Comparison of ENCODE assay signal across 1 cellular context in the genomic region with DNA sequence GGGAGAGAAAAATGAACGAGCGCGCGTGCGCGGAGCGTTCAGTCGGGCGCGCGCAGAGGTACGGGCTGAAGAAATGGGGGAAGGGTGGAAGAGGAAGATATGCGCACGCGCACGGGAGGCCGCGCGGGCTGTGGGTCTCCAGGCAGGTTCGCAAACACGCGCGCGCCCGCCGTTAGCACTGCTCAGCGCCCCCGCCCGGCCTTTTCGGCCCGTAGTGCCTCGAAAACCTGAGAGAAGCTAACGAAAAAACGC.
TF ChIP-seq lines count a peak whose summit lies in the region.

No MANE protein-coding gene starts in this region.

TF ChIP-seq in WTC11, 78 proteins besides CTCF, POLR2A, EP300 and RAD21 (continued from another document):
- TF ChIP-seq, protein P1, sequence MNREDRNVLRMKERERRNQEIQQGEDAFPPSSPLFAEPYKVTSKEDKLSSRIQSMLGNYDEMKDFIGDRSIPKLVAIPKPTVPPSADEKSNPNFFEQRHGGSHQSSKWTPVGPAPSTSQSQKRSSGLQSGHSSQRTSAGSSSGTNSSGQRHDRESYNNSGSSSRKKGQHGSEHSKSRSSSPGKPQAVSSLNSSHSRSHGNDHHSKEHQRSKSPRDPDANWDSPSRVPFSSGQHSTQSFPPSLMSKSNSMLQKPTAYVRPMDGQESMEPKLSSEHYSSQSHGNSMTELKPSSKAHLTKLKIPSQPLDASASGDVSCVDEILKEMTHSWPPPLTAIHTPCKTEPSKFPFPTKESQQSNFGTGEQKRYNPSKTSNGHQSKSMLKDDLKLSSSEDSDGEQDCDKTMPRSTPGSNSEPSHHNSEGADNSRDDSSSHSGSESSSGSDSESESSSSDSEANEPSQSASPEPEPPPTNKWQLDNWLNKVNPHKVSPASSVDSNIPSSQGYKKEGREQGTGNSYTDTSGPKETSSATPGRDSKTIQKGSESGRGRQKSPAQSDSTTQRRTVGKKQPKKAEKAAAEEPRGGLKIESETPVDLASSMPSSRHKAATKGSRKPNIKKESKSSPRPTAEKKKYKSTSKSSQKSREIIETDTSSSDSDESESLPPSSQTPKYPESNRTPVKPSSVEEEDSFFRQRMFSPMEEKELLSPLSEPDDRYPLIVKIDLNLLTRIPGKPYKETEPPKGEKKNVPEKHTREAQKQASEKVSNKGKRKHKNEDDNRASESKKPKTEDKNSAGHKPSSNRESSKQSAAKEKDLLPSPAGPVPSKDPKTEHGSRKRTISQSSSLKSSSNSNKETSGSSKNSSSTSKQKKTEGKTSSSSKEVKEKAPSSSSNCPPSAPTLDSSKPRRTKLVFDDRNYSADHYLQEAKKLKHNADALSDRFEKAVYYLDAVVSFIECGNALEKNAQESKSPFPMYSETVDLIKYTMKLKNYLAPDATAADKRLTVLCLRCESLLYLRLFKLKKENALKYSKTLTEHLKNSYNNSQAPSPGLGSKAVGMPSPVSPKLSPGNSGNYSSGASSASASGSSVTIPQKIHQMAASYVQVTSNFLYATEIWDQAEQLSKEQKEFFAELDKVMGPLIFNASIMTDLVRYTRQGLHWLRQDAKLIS (CRISPR knock-in tag; IDR thresholded peaks at IDR 0.05; ENCODE audit: borderline replicate concordance) = no peak
- TF ChIP-seq HMGA2 (CRISPR knock-in tag; IDR thresholded peaks at IDR 0.05) (no peak), CREM (CRISPR knock-in tag; IDR thresholded peaks at IDR 0.05) (no peak), NFE2L1 (CRISPR knock-in tag; IDR thresholded peaks at IDR 0.05) (no peak), FOXP1 (CRISPR knock-in tag; IDR thresholded peaks at IDR 0.05; ENCODE audit: borderline replicate concordance) (no peak; the same call in 1 of the 2 replicates), NFYB (CRISPR knock-in tag; conservative IDR thresholded peaks at IDR 0.05; ENCODE audit: low read depth) (no peak), TEAD1 (CRISPR knock-in tag; IDR thresholded peaks at IDR 0.05) (no peak), ZNF121 (CRISPR knock-in tag; IDR thresholded peaks at IDR 0.05) (no peak), SMAD4 (CRISPR knock-in tag; IDR thresholded peaks at IDR 0.05) (no peak), ELF4 (CRISPR knock-in tag; IDR thresholded peaks at IDR 0.05; ENCODE audit: low read depth) (no peak), IRF2 (CRISPR knock-in tag; IDR thresholded peaks at IDR 0.05; ENCODE audit: borderline replicate concordance, low read depth) (no peak), ZNF263 (CRISPR knock-in tag; IDR thresholded peaks at IDR 0.05; ENCODE audit: low read depth) (no peak), FOXK1 (CRISPR knock-in tag; IDR thresholded peaks at IDR 0.05) (no peak), ZNF138 (CRISPR knock-in tag; conservative IDR thresholded peaks at IDR 0.05) (no peak), MXD4 (CRISPR knock-in tag; IDR thresholded peaks at IDR 0.05; ENCODE audit: borderline replicate concordance) (no peak)
- TF ChIP-seq, protein P2, sequence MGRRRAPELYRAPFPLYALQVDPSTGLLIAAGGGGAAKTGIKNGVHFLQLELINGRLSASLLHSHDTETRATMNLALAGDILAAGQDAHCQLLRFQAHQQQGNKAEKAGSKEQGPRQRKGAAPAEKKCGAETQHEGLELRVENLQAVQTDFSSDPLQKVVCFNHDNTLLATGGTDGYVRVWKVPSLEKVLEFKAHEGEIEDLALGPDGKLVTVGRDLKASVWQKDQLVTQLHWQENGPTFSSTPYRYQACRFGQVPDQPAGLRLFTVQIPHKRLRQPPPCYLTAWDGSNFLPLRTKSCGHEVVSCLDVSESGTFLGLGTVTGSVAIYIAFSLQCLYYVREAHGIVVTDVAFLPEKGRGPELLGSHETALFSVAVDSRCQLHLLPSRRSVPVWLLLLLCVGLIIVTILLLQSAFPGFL (CRISPR knock-in tag; IDR thresholded peaks at IDR 0.05; ENCODE audit: borderline replicate concordance) = no peak
- TF ChIP-seq, protein P3, sequence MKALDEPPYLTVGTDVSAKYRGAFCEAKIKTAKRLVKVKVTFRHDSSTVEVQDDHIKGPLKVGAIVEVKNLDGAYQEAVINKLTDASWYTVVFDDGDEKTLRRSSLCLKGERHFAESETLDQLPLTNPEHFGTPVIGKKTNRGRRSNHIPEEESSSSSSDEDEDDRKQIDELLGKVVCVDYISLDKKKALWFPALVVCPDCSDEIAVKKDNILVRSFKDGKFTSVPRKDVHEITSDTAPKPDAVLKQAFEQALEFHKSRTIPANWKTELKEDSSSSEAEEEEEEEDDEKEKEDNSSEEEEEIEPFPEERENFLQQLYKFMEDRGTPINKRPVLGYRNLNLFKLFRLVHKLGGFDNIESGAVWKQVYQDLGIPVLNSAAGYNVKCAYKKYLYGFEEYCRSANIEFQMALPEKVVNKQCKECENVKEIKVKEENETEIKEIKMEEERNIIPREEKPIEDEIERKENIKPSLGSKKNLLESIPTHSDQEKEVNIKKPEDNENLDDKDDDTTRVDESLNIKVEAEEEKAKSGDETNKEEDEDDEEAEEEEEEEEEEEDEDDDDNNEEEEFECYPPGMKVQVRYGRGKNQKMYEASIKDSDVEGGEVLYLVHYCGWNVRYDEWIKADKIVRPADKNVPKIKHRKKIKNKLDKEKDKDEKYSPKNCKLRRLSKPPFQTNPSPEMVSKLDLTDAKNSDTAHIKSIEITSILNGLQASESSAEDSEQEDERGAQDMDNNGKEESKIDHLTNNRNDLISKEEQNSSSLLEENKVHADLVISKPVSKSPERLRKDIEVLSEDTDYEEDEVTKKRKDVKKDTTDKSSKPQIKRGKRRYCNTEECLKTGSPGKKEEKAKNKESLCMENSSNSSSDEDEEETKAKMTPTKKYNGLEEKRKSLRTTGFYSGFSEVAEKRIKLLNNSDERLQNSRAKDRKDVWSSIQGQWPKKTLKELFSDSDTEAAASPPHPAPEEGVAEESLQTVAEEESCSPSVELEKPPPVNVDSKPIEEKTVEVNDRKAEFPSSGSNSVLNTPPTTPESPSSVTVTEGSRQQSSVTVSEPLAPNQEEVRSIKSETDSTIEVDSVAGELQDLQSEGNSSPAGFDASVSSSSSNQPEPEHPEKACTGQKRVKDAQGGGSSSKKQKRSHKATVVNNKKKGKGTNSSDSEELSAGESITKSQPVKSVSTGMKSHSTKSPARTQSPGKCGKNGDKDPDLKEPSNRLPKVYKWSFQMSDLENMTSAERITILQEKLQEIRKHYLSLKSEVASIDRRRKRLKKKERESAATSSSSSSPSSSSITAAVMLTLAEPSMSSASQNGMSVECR (CRISPR knock-in tag; IDR thresholded peaks at IDR 0.05; ENCODE audit: borderline replicate concordance) = no peak
- TF ChIP-seq, protein P4, sequence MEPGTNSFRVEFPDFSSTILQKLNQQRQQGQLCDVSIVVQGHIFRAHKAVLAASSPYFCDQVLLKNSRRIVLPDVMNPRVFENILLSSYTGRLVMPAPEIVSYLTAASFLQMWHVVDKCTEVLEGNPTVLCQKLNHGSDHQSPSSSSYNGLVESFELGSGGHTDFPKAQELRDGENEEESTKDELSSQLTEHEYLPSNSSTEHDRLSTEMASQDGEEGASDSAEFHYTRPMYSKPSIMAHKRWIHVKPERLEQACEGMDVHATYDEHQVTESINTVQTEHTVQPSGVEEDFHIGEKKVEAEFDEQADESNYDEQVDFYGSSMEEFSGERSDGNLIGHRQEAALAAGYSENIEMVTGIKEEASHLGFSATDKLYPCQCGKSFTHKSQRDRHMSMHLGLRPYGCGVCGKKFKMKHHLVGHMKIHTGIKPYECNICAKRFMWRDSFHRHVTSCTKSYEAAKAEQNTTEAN (CRISPR knock-in tag; IDR thresholded peaks at IDR 0.05) = no peak
- TF ChIP-seq, protein P5, sequence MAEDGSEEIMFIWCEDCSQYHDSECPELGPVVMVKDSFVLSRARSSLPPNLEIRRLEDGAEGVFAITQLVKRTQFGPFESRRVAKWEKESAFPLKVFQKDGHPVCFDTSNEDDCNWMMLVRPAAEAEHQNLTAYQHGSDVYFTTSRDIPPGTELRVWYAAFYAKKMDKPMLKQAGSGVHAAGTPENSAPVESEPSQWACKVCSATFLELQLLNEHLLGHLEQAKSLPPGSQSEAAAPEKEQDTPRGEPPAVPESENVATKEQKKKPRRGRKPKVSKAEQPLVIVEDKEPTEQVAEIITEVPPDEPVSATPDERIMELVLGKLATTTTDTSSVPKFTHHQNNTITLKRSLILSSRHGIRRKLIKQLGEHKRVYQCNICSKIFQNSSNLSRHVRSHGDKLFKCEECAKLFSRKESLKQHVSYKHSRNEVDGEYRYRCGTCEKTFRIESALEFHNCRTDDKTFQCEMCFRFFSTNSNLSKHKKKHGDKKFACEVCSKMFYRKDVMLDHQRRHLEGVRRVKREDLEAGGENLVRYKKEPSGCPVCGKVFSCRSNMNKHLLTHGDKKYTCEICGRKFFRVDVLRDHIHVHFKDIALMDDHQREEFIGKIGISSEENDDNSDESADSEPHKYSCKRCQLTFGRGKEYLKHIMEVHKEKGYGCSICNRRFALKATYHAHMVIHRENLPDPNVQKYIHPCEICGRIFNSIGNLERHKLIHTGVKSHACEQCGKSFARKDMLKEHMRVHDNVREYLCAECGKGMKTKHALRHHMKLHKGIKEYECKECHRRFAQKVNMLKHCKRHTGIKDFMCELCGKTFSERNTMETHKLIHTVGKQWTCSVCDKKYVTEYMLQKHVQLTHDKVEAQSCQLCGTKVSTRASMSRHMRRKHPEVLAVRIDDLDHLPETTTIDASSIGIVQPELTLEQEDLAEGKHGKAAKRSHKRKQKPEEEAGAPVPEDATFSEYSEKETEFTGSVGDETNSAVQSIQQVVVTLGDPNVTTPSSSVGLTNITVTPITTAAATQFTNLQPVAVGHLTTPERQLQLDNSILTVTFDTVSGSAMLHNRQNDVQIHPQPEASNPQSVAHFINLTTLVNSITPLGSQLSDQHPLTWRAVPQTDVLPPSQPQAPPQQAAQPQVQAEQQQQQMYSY (CRISPR knock-in tag; IDR thresholded peaks at IDR 0.05) = no peak
- TF ChIP-seq, protein P6, sequence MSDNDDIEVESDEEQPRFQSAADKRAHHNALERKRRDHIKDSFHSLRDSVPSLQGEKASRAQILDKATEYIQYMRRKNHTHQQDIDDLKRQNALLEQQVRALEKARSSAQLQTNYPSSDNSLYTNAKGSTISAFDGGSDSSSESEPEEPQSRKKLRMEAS (CRISPR knock-in tag; IDR thresholded peaks at IDR 0.05) = no peak
- TF ChIP-seq, protein P7, sequence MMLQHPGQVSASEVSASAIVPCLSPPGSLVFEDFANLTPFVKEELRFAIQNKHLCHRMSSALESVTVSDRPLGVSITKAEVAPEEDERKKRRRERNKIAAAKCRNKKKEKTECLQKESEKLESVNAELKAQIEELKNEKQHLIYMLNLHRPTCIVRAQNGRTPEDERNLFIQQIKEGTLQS (CRISPR knock-in tag; conservative IDR thresholded peaks at IDR 0.05) = no peak
- TF ChIP-seq, protein P8, sequence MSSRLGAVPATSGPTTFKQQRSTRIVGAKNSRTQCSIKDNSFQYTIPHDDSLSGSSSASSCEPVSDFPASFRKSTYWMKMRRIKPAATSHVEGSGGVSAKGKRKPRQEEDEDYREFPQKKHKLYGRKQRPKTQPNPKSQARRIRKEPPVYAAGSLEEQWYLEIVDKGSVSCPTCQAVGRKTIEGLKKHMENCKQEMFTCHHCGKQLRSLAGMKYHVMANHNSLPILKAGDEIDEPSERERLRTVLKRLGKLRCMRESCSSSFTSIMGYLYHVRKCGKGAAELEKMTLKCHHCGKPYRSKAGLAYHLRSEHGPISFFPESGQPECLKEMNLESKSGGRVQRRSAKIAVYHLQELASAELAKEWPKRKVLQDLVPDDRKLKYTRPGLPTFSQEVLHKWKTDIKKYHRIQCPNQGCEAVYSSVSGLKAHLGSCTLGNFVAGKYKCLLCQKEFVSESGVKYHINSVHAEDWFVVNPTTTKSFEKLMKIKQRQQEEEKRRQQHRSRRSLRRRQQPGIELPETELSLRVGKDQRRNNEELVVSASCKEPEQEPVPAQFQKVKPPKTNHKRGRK (CRISPR knock-in tag; IDR thresholded peaks at IDR 0.05; ENCODE audit: borderline replicate concordance) = no peak
- TF ChIP-seq, protein P9, sequence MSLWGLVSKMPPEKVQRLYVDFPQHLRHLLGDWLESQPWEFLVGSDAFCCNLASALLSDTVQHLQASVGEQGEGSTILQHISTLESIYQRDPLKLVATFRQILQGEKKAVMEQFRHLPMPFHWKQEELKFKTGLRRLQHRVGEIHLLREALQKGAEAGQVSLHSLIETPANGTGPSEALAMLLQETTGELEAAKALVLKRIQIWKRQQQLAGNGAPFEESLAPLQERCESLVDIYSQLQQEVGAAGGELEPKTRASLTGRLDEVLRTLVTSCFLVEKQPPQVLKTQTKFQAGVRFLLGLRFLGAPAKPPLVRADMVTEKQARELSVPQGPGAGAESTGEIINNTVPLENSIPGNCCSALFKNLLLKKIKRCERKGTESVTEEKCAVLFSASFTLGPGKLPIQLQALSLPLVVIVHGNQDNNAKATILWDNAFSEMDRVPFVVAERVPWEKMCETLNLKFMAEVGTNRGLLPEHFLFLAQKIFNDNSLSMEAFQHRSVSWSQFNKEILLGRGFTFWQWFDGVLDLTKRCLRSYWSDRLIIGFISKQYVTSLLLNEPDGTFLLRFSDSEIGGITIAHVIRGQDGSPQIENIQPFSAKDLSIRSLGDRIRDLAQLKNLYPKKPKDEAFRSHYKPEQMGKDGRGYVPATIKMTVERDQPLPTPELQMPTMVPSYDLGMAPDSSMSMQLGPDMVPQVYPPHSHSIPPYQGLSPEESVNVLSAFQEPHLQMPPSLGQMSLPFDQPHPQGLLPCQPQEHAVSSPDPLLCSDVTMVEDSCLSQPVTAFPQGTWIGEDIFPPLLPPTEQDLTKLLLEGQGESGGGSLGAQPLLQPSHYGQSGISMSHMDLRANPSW (CRISPR knock-in tag; conservative IDR thresholded peaks at IDR 0.05; ENCODE audit: low read depth) = no peak
